ENCODE assay signal across 10 cellular contexts in genomic region chr17:44438634-44439033, GRCh38. TPM values are rescaled to one million over a fixed set of nuclear protein-coding genes. Genes with fewer than 3 reads are reported as not detected.
A peak's percentile ranks its signal among the peaks of the same experiment; 100 is the strongest.
DNase-seq lines count a peak whose midpoint lies in the region; ATAC-seq and TF ChIP-seq lines count a peak whose summit lies in the region.
"Had no signal": no experiment of that assay in that cellular context is flagged by ENCODE, and none has a peak within 500 bp of the region (broad histone marks: within the 10 kb centered on the region; RNA-seq: fewer than 3 reads in every experiment).

No MANE protein-coding gene starts in this region.

- no peaks in the 10 kb centered on the region for H3K9me3 ChIP-seq in left ventricle myocardium inferior (replicated peaks)

- intact Hi-C loops in left ventricle myocardium inferior (cut with micrococcal nuclease) (no loop called here), sciatic nerve (cut with DNase I) (no loop called here)

- H3K4me3 ChIP-seq in left ventricle myocardium inferior: no peak overlapping the region

- TF ChIP-seq CTCF in left ventricle myocardium inferior (IDR thresholded peaks at IDR 0.05; ENCODE audit: borderline replicate concordance): no peak

- H3K27ac ChIP-seq in left ventricle myocardium inferior (replicated peaks): peak overlapping the region; percentile 67

- peak; percentile 34 for ATAC-seq in GM18520 (IDR thresholded peaks at IDR 0.05; ENCODE audit: unreplicated experiment)
- peak; percentile 50 for ATAC-seq in sciatic nerve
- ATAC-seq in HG02678 (IDR thresholded peaks at IDR 0.05; ENCODE audit: unreplicated experiment): no peak
- no peak for ATAC-seq in GM21737 (IDR thresholded peaks at IDR 0.05; ENCODE audit: unreplicated experiment)

- H3K4me1 ChIP-seq in left ventricle myocardium inferior: peaks cover 25% of the 10 kb centered on the region

- H3K27me3 ChIP-seq in left ventricle myocardium inferior (ENCODE audit: low read depth): no peaks in the 10 kb centered on the region

- in situ Hi-C loops in SK-MEL-5 (cut with HindIII; ENCODE audit: low pct_unique_long_range_greater_than_20kb, low sequenced_read_pairs): no loop called here

- DNase-seq in SK-MEL-5 (ENCODE audit: low read depth, low spot score): peak; percentile 11
- no peak for DNase-seq in left ventricle myocardium inferior
- no peak for DNase-seq in sciatic nerve (ENCODE audit: low spot score)
- DNase-seq in SK-N-DZ (ENCODE audit: low spot score): no peak
- no peak for DNase-seq in NCI-H187 treated with DMSO at 0.1 percent for 48 hours (lab: John Stamatoyannopoulos, UW)
- DNase-seq: activated CD8-positive, alpha-beta memory T cell treated with anti-CD3 and anti-CD28 coated beads, Interleukin-2, amount 50 U/mL, for 48 hours; DMS79 treated with DMSO at 0.1 percent for 48 hours had no signal

- peaks cover 28% of the 10 kb centered on the region for H3K36me3 ChIP-seq in left ventricle myocardium inferior

RNA-seq across cellular contexts. Expression of gene ITGA2B, which starts 49.2 kb away (rescaled TPM):
- 0.43 TPM in 1 of 2 replicates, not detected in the other for total RNA-seq in SK-MEL-5 (2014; rRNA removed; shearing (Covaris generic))
- 0.10 TPM in 1 of 2 replicates, not detected in the other for polyA plus RNA-seq in SK-MEL-5 (2015; cell fraction: cytosol; rRNA removed)
- polyA plus RNA-seq in SK-MEL-5 (2015; cell fraction: nucleus; rRNA removed): 0.12 and 1.00 TPM in 2 replicates
- total RNA-seq in left ventricle myocardium inferior: 0.91 TPM
- total RNA-seq in sciatic nerve: 6.2 TPM
- polyA plus RNA-seq in SK-N-DZ (2014; cell fraction: cytosol; rRNA removed): 4.4 and 7.4 TPM in 2 replicates
- 8.1 and 19.5 TPM in 2 replicates for polyA plus RNA-seq in SK-N-DZ (2014; cell fraction: nucleus; rRNA removed)

Comparison
In these comparisons a context has a peak if more than half of its experiments do, and no peak if none do; other contexts are left out.
1. ATAC-seq: peak in GM18520 (single experiment) and sciatic nerve (single experiment); none in HG02678 (single experiment) and GM21737 (single experiment).